ENCODE assay signal across 8 cellular contexts in the genomic region with DNA sequence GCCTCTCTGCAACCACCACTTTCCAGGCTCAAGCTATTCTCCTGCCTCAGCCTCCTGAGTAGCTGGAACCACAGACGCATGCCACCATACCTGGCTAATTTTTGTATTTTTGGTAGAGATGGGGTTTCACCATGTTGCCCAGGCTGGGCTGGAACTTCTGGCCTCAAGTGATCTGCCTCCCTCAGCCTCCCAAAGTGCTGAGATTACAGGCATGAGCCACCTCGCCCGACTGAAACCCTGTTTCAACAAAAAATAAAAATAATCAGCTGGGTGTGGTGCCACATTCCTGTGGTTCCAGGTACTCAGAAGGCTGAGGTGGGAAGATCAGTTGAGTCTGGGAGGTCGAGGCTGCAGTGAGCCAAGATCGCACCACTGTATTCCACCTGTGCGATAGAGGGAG. TPM values are rescaled to one million over a fixed set of nuclear protein-coding genes. Genes with fewer than 3 reads are reported as not detected.
"Had no signal": no experiment of that assay in that cellular context is flagged by ENCODE, and none has a peak within 500 bp of the region (broad histone marks: within the 10 kb centered on the region; RNA-seq: fewer than 3 reads in every experiment).

No MANE protein-coding gene starts in this region.

RNA-seq across cellular contexts. Expression of gene ITIH1, which starts 0.9 kb away (rescaled TPM):
- total RNA-seq: activated CD4-positive, alpha-beta memory T cell treated with anti-CD3 and anti-CD28 coated beads for 36 hours; activated naive CD4-positive, alpha-beta T cell treated with anti-CD3 and anti-CD28 coated beads for 36 hours; activated naive CD4-positive, alpha-beta T cell treated with anti-CD3 and anti-CD28 coated beads, Interleukin-2, amount 50 U/mL, for 72 hours; activated T-helper 1 cell treated with anti-CD3 and anti-CD28 coated beads, Interleukin-12 subunit alpha, Interleukin-12 subunit beta, Interleukin-2, Interleukin-4 antibody, amounts not matched to agents 30 ng/mL and 10 ng/mL and 1 ng/mL, durations not matched to agents 14 hours and 24 hours and 36 hours; astrocyte; NCI-H460; Right ventricle myocardium superior had no signal

RNA-seq across cellular contexts. Expression of gene ITIH3, which starts 18.1 kb away (rescaled TPM):
- total RNA-seq: activated B cell treated with CpG ODN at 0.5 μM for 24 hours; activated CD4-positive, alpha-beta memory T cell treated with anti-CD3 and anti-CD28 coated beads for 36 hours; activated naive CD4-positive, alpha-beta T cell treated with anti-CD3 and anti-CD28 coated beads for 36 hours; activated naive CD4-positive, alpha-beta T cell treated with anti-CD3 and anti-CD28 coated beads, Interleukin-2, amount 50 U/mL, for 72 hours; activated T-helper 1 cell treated with anti-CD3 and anti-CD28 coated beads, Interleukin-12 subunit alpha, Interleukin-12 subunit beta, Interleukin-2, Interleukin-4 antibody, amounts not matched to agents 30 ng/mL and 10 ng/mL and 1 ng/mL, durations not matched to agents 14 hours and 24 hours and 36 hours; NCI-H460 had no signal

RNA-seq across cellular contexts. Expression of gene MUSTN1, which starts 58.3 kb away (rescaled TPM):
- total RNA-seq: astrocyte had no signal
